2 cellular contexts compared by ENCODE assay signal in genomic region chr4:110484767-110485166, GRCh38.
TF ChIP-seq lines count a peak whose summit lies in the region.

No MANE protein-coding gene starts in this region.

TF ChIP-seq in IMR-90, 13 proteins besides CTCF, POLR2A, EP300 and RAD21 (continued from another document):
- TF ChIP-seq MAFK (IDR thresholded peaks at IDR 0.05; ENCODE audit: low read depth, low read length) (no peak), CEBPB (IDR thresholded peaks at IDR 0.05; ENCODE audit: low read depth, low read length) (no peak), FOS (IDR thresholded peaks at IDR 0.05; ENCODE audit: low read depth, low read length) (peak; percentile 56), MAZ (IDR thresholded peaks at IDR 0.05; ENCODE audit: borderline replicate concordance, low read depth, low read length) (no peak), ELK1 (IDR thresholded peaks at IDR 0.05; ENCODE audit: borderline replicate concordance, low read depth, low read length) (no peak), RCOR1 (IDR thresholded peaks at IDR 0.05; ENCODE audit: insufficient replicate concordance, low read length) (no peak)
- TF ChIP-seq, protein P1, sequence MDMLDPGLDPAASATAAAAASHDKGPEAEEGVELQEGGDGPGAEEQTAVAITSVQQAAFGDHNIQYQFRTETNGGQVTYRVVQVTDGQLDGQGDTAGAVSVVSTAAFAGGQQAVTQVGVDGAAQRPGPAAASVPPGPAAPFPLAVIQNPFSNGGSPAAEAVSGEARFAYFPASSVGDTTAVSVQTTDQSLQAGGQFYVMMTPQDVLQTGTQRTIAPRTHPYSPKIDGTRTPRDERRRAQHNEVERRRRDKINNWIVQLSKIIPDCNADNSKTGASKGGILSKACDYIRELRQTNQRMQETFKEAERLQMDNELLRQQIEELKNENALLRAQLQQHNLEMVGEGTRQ (IDR thresholded peaks at IDR 0.05; ENCODE audit: low read depth, low read length) = no peak

TF ChIP-seq in endothelial cell of umbilical vein, 7 proteins besides CTCF, POLR2A, EP300 and RAD21 (continued from another document):
- no peak for TF ChIP-seq JUN (IDR thresholded peaks at IDR 0.05; ENCODE audit: borderline replicate concordance, insufficient read depth, insufficient read length, low read depth)
- TF ChIP-seq FOS (IDR thresholded peaks at IDR 0.05; ENCODE audit: borderline replicate concordance, insufficient read depth, low read length) = peak; percentile 43
